Comparison of ENCODE assay signal across 11 cellular contexts in the genomic region with DNA sequence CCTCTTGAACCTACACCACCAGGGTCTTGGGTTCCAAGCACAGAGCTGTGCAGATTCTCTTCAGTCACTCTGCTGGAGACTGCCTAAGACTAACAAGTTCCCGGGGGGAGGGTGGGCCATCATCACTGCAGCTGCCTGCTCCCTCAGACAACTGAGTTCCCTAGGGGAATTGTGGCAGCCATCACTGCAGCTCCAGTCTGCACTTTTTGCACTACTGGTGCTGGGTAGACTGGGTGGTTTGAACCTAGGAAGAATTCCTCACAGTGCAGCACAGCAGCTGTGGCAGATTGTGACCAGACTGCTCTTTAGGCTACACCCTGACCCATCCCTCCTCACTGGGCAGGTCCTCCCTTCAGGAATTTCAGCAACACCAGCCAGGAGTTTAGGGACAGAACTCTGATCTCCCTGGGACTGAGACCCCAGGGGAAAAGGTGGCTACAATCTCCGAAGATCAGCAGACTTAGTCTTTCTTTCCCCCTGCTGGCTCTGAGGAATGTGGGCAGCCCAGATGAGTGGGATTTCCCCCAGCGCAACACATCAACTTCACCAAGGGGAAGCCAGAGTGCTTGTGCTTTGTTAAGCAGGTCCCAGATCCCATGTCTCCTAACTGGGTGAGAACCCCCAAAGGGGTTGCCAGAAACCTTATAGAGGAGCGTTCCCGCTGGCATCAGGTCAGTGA.
"Had no signal": no experiment of that assay in that cellular context is flagged by ENCODE, and none has a peak within 500 bp of the region (broad histone marks: within the 10 kb centered on the region; RNA-seq: fewer than 3 reads in every experiment).

No MANE protein-coding gene starts in this region.

- H3K4me3 ChIP-seq: tibial artery, uterus had no signal

- H3K4me1 ChIP-seq: tibial artery, uterus had no signal

- H3K36me3 ChIP-seq: tibial artery, uterus had no signal

- DNase-seq: activated CD4-positive, alpha-beta T cell treated with anti-CD3 and anti-CD28 coated beads, Interleukin-2, amount 50 U/mL, for 48 hours; activated naive CD4-positive, alpha-beta T cell treated with anti-CD3 and anti-CD28 coated beads for 36 hours; hippocampal formation; mesenchymal stem cell; stimulated activated CD4-positive, alpha-beta T cell treated with anti-CD3 and anti-CD28 coated beads, Interleukin-12 subunit alpha, Interleukin-12 subunit beta, amount 100 ng/mL, for 4 hours; stimulated activated CD4-positive, alpha-beta T cell treated with anti-CD3 and anti-CD28 coated beads, Interleukin-2, amount 100 ng/mL, for 24 hours; tibial artery; uterus had no signal

- H3K27ac Mint-ChIP-seq: activated naive CD4-positive, alpha-beta T cell treated with anti-CD3 and anti-CD28 coated beads for 36 hours; activated T-helper 2 cell treated with anti-CD3 and anti-CD28 coated beads, Interferon-gamma antibody, Interleukin-2, Interleukin-4, amounts not matched to agents 10 μg/mL and 5 μg/mL and 100 μg/mL, durations not matched to agents 14 hours and 24 hours and 36 hours; nephron had no signal

- H3K27ac ChIP-seq: tibial artery, uterus had no signal

- H3K4me3 Mint-ChIP-seq: activated naive CD4-positive, alpha-beta T cell treated with anti-CD3 and anti-CD28 coated beads for 36 hours; nephron had no signal

- H3K9me3 Mint-ChIP-seq: activated T-helper 2 cell treated with anti-CD3 and anti-CD28 coated beads, Interferon-gamma antibody, Interleukin-2, Interleukin-4, amounts not matched to agents 10 μg/mL and 5 μg/mL and 100 μg/mL, durations not matched to agents 14 hours and 24 hours and 36 hours had no signal

- H3K4me1 Mint-ChIP-seq: nephron had no signal

- H3K27me3 ChIP-seq: tibial artery, uterus had no signal

- ATAC-seq: esophagus mucosa had no signal
